1 cellular context compared by ENCODE assay signal in genomic region chr11:62858201-62858600, GRCh38.
TF ChIP-seq lines count a peak whose summit lies in the region.

No MANE protein-coding gene starts in this region.

TF ChIP-seq in H1, 55 proteins besides CTCF, POLR2A, EP300 and RAD21:
- no peak for TF ChIP-seq ATF2 (IDR thresholded peaks at IDR 0.05; ENCODE audit: low read length)
